17 cellular contexts compared by ENCODE assay signal in the genomic region with DNA sequence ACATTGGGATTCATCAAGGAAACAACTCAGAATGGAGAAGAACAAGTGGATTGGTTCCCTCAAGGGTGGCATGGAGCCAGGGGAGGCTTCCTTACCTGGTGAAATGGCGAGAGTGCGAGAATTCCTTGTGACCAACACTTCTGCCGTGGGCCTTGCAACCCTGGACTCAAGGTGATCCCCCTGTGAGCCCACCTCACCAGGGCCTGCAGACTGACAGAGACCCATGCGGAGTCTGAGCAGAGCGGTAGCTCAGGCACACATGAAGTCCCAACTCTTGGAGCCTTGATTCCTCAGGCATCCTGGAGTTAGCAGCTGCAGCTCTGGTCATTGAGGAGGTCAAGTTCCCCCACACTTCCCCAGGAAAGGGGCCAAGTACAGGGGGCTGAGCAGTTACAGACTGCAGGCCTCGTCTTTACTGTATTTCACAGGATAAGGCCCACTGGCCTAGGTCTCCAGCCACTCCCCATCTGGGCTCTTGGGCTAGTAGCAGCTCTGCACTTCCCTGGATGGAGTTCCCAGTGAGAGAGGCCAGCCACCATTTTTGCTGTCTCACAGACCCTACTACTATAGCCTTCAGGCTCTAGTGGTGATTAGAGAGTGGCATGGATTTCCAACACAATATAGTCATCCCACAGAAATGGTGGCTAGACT.
A peak's percentile ranks its signal among the peaks of the same experiment; 100 is the strongest.
DNase-seq lines count a peak whose midpoint lies in the region; ATAC-seq, FAIRE-seq and TF ChIP-seq lines count a peak whose summit lies in the region.
"Had no signal": no experiment of that assay in that cellular context is flagged by ENCODE, and none has a peak within 500 bp of the region (broad histone marks: within the 10 kb centered on the region; RNA-seq: fewer than 3 reads in every experiment).

No MANE protein-coding gene starts in this region.

- H2BK5ac ChIP-seq in H9 (ENCODE audit: insufficient read length, low read length): no peak overlapping the region
- H2BK5ac ChIP-seq in neuronal stem cell (ENCODE audit: low read length): no peak overlapping the region

- H3K27me3 ChIP-seq in H9 (ENCODE audit: insufficient read depth, low read length) (no peaks in the 10 kb centered on the region), neuronal stem cell (ENCODE audit: control insufficient read depth in 3 of 3, insufficient read depth in 3 of 3, low read depth in 1 of 3, low read length in 3 of 3) (no peaks in the 10 kb centered on the region), upper lobe of right lung (no peaks in the 10 kb centered on the region), testis (no peaks in the 10 kb centered on the region)
- H3K27me3 ChIP-seq: BLaER1 treated with 17β-estradiol and CSF1 and Interleukin-3, amounts not matched to agents 10 nM and 100 nM had no signal

- no peak overlapping the region for H3K14ac ChIP-seq in H9 (ENCODE audit: insufficient read depth, low read length)
- H3K14ac ChIP-seq in neuronal stem cell (ENCODE audit: low read length): peak overlapping the region; percentile 6

- no CpG with 5 or more reads among the region's 6 CpGs for WGBS in H9 (ENCODE audit: extremely low coverage, insufficient read length, low lambda C conversion rate)
- WGBS in neuronal stem cell (ENCODE audit: extremely low coverage in 2 of 2, insufficient read length in 2 of 2, insufficient replicate concordance in 1 of 2), 2 donors: no CpG with 5 or more reads among the region's 6 CpGs
- 77 to 82% methylated on average over 6 of the region's 6 CpGs for WGBS in testis, 2 donors

- intact Hi-C loops in kidney (cut with DNase I): no loop called here
- intact Hi-C loops in upper lobe of right lung (cut with DNase I): no loop called here
- intact Hi-C loops in testis (cut with DNase I; ENCODE audit: low total_unique reads): no loop called here

- no peak for DNase-seq in H9
- peak; percentile 22 for DNase-seq in kidney
- no peak for DNase-seq in neuronal stem cell (ENCODE audit: low spot score)
- DNase-seq in upper lobe of right lung: no peak
- DNase-seq in testis: no peak
- DNase-seq in mesothelial cell of epicardium (ENCODE audit: low spot score in 2 of 2, unreplicated experiment in 2 of 2): no peak
- no peak for DNase-seq in omental fat pad (ENCODE audit: low spot score)
- DNase-seq: 8988T; Calu3; CD8-positive, alpha-beta T cell; DMS79 treated with DMSO at 0.1 percent for 48 hours; GF-D8 had no signal

- H4K20me1 ChIP-seq in H9 (ENCODE audit: control insufficient read depth, insufficient read depth, insufficient read length): no peaks in the 10 kb centered on the region
- H4K20me1 ChIP-seq: BLaER1 treated with 17β-estradiol and CSF1 and Interleukin-3, amounts not matched to agents 10 nM and 100 nM had no signal

- no peak overlapping the region for H3K23ac ChIP-seq in H9 (ENCODE audit: insufficient read length, low read depth, low read length)
- no peak overlapping the region for H3K23ac ChIP-seq in neuronal stem cell (ENCODE audit: low read depth, low read length, poor library complexity)

- H3K36me3 Mint-ChIP-seq in H9 (ENCODE audit: insufficient read depth in 1 of 3, low read depth in 3 of 3): no peaks in the 10 kb centered on the region; a peak in 1 of 7 replicates
- H3K36me3 Mint-ChIP-seq in mesothelial cell of epicardium: no peaks in the 10 kb centered on the region
- H3K36me3 Mint-ChIP-seq: CD8-positive, alpha-beta T cell had no signal

- H3K4me1 Mint-ChIP-seq in H9: peaks cover 0 to 3% of the 10 kb centered on the region in 2 experiments; a peak in 1 of 4 replicates
- H3K4me1 Mint-ChIP-seq in mesothelial cell of epicardium: no peaks in the 10 kb centered on the region
- H3K4me1 Mint-ChIP-seq: B cell had no signal

- H3K36me3 ChIP-seq in kidney (ENCODE audit: control insufficient read depth in 1 of 2, insufficient read depth in 2 of 2, low read length in 2 of 2): no peaks in the 10 kb centered on the region
- no peaks in the 10 kb centered on the region for H3K36me3 ChIP-seq in neuronal stem cell (replicated peaks in 1 of 2; ENCODE audit: control insufficient read depth in 2 of 2, insufficient read depth in 2 of 2, low read length in 2 of 2)
- H3K36me3 ChIP-seq in upper lobe of right lung: no peaks in the 10 kb centered on the region
- no peaks in the 10 kb centered on the region for H3K36me3 ChIP-seq in testis (ENCODE audit: low read depth, missing control alignments)
- H3K36me3 ChIP-seq: BLaER1 treated with 17β-estradiol and CSF1 and Interleukin-3, amounts not matched to agents 10 nM and 100 nM; HAP-1 had no signal

- H3K56ac ChIP-seq in H9 (ENCODE audit: insufficient read length, low read depth, low read length): no peak overlapping the region

- H2AK5ac ChIP-seq in H9 (ENCODE audit: insufficient read length, low read length) (no peak overlapping the region), neuronal stem cell (ENCODE audit: low read depth, low read length) (no peak overlapping the region)

- H4K91ac ChIP-seq in H9 (ENCODE audit: insufficient read length, low read depth, low read length) (no peak overlapping the region), neuronal stem cell (ENCODE audit: low read depth, low read length, poor library complexity) (no peak overlapping the region)

- no peaks in the 10 kb centered on the region for H3K23me2 ChIP-seq in H9 (ENCODE audit: insufficient read length, low read depth, low read length, poor library complexity, severe bottlenecking)

- no peak overlapping the region for H3K27ac Mint-ChIP-seq in H9
- no peak overlapping the region for H3K27ac Mint-ChIP-seq in mesothelial cell of epicardium
- H3K27ac Mint-ChIP-seq: B cell; CD8-positive, alpha-beta T cell had no signal

- FAIRE-seq in kidney (lab: Jason Lieb, UNC): no peak
- FAIRE-seq: GM19239, H1 had no signal

- no peak overlapping the region for H3K4me3 ChIP-seq in kidney (ENCODE audit: low read length in 2 of 2)
- no peak overlapping the region for H3K4me3 ChIP-seq in neuronal stem cell (ENCODE audit: low read length in 2 of 2)
- no peak overlapping the region for H3K4me3 ChIP-seq in upper lobe of right lung
- H3K4me3 ChIP-seq in testis: no peak overlapping the region
- H3K4me3 ChIP-seq: BLaER1 treated with 17β-estradiol and CSF1 and Interleukin-3, amounts not matched to agents 10 nM and 100 nM; HAP-1 had no signal

- H3K4ac ChIP-seq in H9 (ENCODE audit: low read depth, low read length) (no peak overlapping the region), neuronal stem cell (ENCODE audit: low read length) (no peak overlapping the region)

- H4K8ac ChIP-seq in H9 (replicated peaks; ENCODE audit: insufficient read length, low read depth, low read length) (peak overlapping the region; percentile 50), neuronal stem cell (ENCODE audit: low read depth, low read length) (no peak overlapping the region)

- H3K18ac ChIP-seq in H9 (ENCODE audit: insufficient read length, low read depth, low read length): no peak overlapping the region
- peak overlapping the region; percentile 57 for H3K18ac ChIP-seq in neuronal stem cell (ENCODE audit: low read length)

- no peak overlapping the region for H3T11ph ChIP-seq in H9 (ENCODE audit: low read length)

- H3K27me3 Mint-ChIP-seq in H9 (ENCODE audit: low read depth) (no peaks in the 10 kb centered on the region), mesothelial cell of epicardium (ENCODE audit: low read depth) (peaks cover 7% of the 10 kb centered on the region)

- H3K9me3 Mint-ChIP-seq in H9 (no peaks in the 10 kb centered on the region; a peak in 2 of 5 replicates), mesothelial cell of epicardium (peaks cover 4% of the 10 kb centered on the region)
- H3K9me3 Mint-ChIP-seq: CD8-positive, alpha-beta T cell had no signal

- H2BK15ac ChIP-seq in H9 (ENCODE audit: low read depth, low read length) (no peak overlapping the region), neuronal stem cell (ENCODE audit: low read length) (no peak overlapping the region)

- H3K9ac ChIP-seq in H9 (ENCODE audit: extremely low read depth, insufficient read length, low read length) (no peak overlapping the region), kidney (ENCODE audit: low read length in 2 of 2) (no peak overlapping the region), neuronal stem cell (ENCODE audit: low read depth, low read length, poor library complexity) (no peak overlapping the region)
- H3K9ac ChIP-seq: BLaER1 treated with 17β-estradiol and CSF1 and Interleukin-3, amounts not matched to agents 10 nM and 100 nM had no signal

- no peak overlapping the region for H2BK20ac ChIP-seq in H9 (ENCODE audit: low read depth, low read length, poor library complexity, severe bottlenecking)

- no peaks in the 10 kb centered on the region for H3K79me1 ChIP-seq in H9 (ENCODE audit: insufficient read depth, low read depth, low read length, poor library complexity, severe bottlenecking)
- no peaks in the 10 kb centered on the region for H3K79me1 ChIP-seq in neuronal stem cell (ENCODE audit: low read depth, low read length)

- no peak overlapping the region for H2AFZ ChIP-seq in H9 (ENCODE audit: low read length)
- H2AFZ ChIP-seq in neuronal stem cell (ENCODE audit: low read length): no peak overlapping the region

- H2BK12ac ChIP-seq in H9 (ENCODE audit: insufficient read length, low read depth, low read length) (no peak overlapping the region), neuronal stem cell (ENCODE audit: low read length) (no peak overlapping the region)

- no peak overlapping the region for H3K27ac ChIP-seq in H9 (ENCODE audit: insufficient read length, low read depth, low read length)
- no peak overlapping the region for H3K27ac ChIP-seq in kidney (ENCODE audit: low read depth in 2 of 2, low read length in 2 of 2)
- no peak overlapping the region for H3K27ac ChIP-seq in neuronal stem cell (replicated peaks; ENCODE audit: low read length)
- no peak overlapping the region for H3K27ac ChIP-seq in upper lobe of right lung
- no peak overlapping the region for H3K27ac ChIP-seq in testis
- H3K27ac ChIP-seq: BLaER1 treated with 17β-estradiol and CSF1 and Interleukin-3, amounts not matched to agents 10 nM and 100 nM had no signal

- H3K4me2 ChIP-seq in H9 (ENCODE audit: insufficient read depth, insufficient read length, low read length) (no peak overlapping the region), neuronal stem cell (ENCODE audit: insufficient read depth, low read length, poor library complexity, severe bottlenecking) (no peak overlapping the region)
- H3K4me2 ChIP-seq: BLaER1 treated with 17β-estradiol and CSF1 and Interleukin-3, amounts not matched to agents 10 nM and 100 nM had no signal

- H4K5ac ChIP-seq in H9 (ENCODE audit: insufficient read length, low read depth, low read length): no peak overlapping the region

- H3K9me3 ChIP-seq in H9 (ENCODE audit: control insufficient read depth, low read depth, low read length) (no peaks in the 10 kb centered on the region), kidney (ENCODE audit: control insufficient read depth in 1 of 2, low read length in 2 of 2) (no peaks in the 10 kb centered on the region), neuronal stem cell (replicated peaks in 1 of 2; ENCODE audit: control insufficient read depth in 2 of 2, insufficient read depth in 1 of 2, low read depth in 1 of 2, low read length in 2 of 2) (no peaks in the 10 kb centered on the region), upper lobe of right lung (no peaks in the 10 kb centered on the region), testis (no peaks in the 10 kb centered on the region)
- H3K9me3 ChIP-seq: HAP-1 had no signal

- H3K4me1 ChIP-seq in H9 (ENCODE audit: insufficient read depth, low read length): no peaks in the 10 kb centered on the region
- H3K4me1 ChIP-seq in kidney (ENCODE audit: control insufficient read depth in 1 of 2, insufficient read depth in 1 of 2, low read depth in 1 of 2, low read length in 2 of 2): no peaks in the 10 kb centered on the region
- peaks cover 0 to 3% of the 10 kb centered on the region in 2 donors for H3K4me1 ChIP-seq in neuronal stem cell (ENCODE audit: control insufficient read depth in 2 of 2, insufficient read depth in 1 of 2, low read depth in 1 of 2, low read length in 2 of 2)
- no peaks in the 10 kb centered on the region for H3K4me1 ChIP-seq in upper lobe of right lung
- H3K4me1 ChIP-seq in testis: no peaks in the 10 kb centered on the region
- H3K4me1 ChIP-seq: BLaER1 treated with 17β-estradiol and CSF1 and Interleukin-3, amounts not matched to agents 10 nM and 100 nM; HAP-1 had no signal

- no peak overlapping the region for H2BK120ac ChIP-seq in H9 (ENCODE audit: low read depth, low read length, poor library complexity, severe bottlenecking)
- no peak overlapping the region for H2BK120ac ChIP-seq in neuronal stem cell (ENCODE audit: low read depth, low read length)

- ATAC-seq in upper lobe of right lung: peak; percentile 15
- no peak for ATAC-seq in omental fat pad (ENCODE audit: low FRiP score)
- ATAC-seq: CD8-positive, alpha-beta T cell had no signal

- TF ChIP-seq CTCF in H9 (conservative IDR thresholded peaks at IDR 0.05) (no peak), kidney (IDR thresholded peaks at IDR 0.05; ENCODE audit: borderline replicate concordance, extremely low read depth, insufficient read depth) (no peak), upper lobe of right lung (IDR thresholded peaks at IDR 0.05) (no peak), testis (IDR thresholded peaks at IDR 0.05) (no peak), mesothelial cell of epicardium (IDR thresholded peaks at IDR 0.05; ENCODE audit: unreplicated experiment) (no peak), omental fat pad (IDR thresholded peaks at IDR 0.05) (no peak)

- TF ChIP-seq POLR2A in testis (IDR thresholded peaks at IDR 0.05): no peak

- no peaks in the 10 kb centered on the region for H3K79me2 ChIP-seq in H9 (ENCODE audit: insufficient read depth, low read length)

- H3K4me3 Mint-ChIP-seq in H9 (no peak overlapping the region), mesothelial cell of epicardium (no peak overlapping the region)
- H3K4me3 Mint-ChIP-seq: B cell; CD8-positive, alpha-beta T cell had no signal
